ENCODE assay signal across 8 cellular contexts in the genomic region with DNA sequence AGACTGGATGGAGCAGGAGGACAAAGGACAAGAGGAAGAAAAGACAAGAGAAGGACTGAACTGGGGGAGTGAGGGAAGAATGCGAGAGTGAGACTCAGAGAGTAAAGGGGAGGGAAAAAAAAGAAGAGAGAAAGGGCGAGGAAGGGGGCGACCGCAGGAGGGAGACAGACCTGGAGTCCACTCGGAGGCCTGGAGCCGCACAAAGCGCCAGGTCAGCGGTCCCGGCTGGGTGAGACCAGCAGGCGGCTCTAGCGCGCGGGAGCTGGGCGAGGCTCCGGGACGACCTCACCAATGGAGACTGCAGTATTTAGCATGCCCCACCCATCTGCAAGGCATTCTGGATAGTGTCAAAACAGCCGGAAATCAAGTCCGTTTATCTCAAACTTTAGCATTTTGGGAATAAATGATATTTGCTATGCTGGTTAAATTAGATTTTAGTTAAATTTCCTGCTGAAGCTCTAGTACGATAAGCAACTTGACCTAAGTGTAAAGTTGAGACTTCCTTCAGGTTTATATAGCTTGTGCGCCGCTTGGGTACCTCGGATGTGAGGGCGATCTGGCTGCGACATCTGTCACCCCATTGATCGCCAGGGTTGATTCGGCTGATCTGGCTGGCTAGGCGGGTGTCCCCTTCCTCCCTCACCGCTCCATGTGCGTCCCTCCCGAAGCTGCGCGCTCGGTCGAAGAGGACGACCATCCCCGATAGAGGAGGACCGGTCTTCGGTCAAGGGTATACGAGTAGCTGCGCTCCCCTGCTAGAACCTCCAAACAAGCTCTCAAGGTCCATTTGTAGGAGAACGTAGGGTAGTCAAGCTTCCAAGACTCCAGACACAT. TPM values are rescaled to one million over a fixed set of nuclear protein-coding genes. Genes with fewer than 3 reads are reported as not detected.
DNase-seq lines count a peak whose midpoint lies in the region; ATAC-seq and TF ChIP-seq lines count a peak whose summit lies in the region.
"Not testable (repeated sequence)": the region's sequence is repeated elsewhere in the genome, so short reads cannot be mapped to it uniquely, and the experiment has no call there.

A gene with protein sequence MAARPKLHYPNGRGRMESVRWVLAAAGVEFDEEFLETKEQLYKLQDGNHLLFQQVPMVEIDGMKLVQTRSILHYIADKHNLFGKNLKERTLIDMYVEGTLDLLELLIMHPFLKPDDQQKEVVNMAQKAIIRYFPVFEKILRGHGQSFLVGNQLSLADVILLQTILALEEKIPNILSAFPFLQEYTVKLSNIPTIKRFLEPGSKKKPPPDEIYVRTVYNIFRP (minus strand): TSS at position 206 of the 834 bp plus-strand sequence. CDS start 1,041 bp downstream, outside the sequence.

- H3K27me3 ChIP-seq in osteoblast (ENCODE audit: insufficient read depth, low read length); thoracic aorta (replicated peaks; ENCODE audit: insufficient read depth): not testable (repeated sequence)

- H3K4me1 Mint-ChIP-seq in activated naive CD8-positive, alpha-beta T cell treated with anti-CD3 and anti-CD28 coated beads for 36 hours = peaks cover 25% of the 10 kb centered on the region
- not testable (repeated sequence) for H3K4me1 Mint-ChIP-seq in glutamatergic neuron (ENCODE audit: low read depth, unreplicated experiment)

- peak within 1 kb of the TSS; percentile 81 for H3K4me3 Mint-ChIP-seq in activated naive CD8-positive, alpha-beta T cell treated with anti-CD3 and anti-CD28 coated beads for 36 hours
- H3K4me3 Mint-ChIP-seq in glutamatergic neuron (ENCODE audit: unreplicated experiment) = peak within 1 kb of the TSS; percentile 96

- peak within 1 kb of the TSS; percentile 89 for H2AFZ ChIP-seq in osteoblast (ENCODE audit: low read length)

- not testable (repeated sequence) for H4K20me1 ChIP-seq in osteoblast (ENCODE audit: insufficient read depth, low read length)

- peaks cover 12% of the 10 kb centered on the region for H3K79me2 ChIP-seq in osteoblast (ENCODE audit: insufficient read depth, low read length)

- ATAC-seq in HG02610 (IDR thresholded peaks at IDR 0.05; ENCODE audit: unreplicated experiment) (peak; percentile 97), SK-N-SH treated with all-trans-retinoic acid at 6 μM for 48 hours (peak; percentile 98), thoracic aorta (ENCODE audit: insufficient number of reproducible peaks, low FRiP score, low read depth) (peak; percentile 97)

- peaks cover 12% of the 10 kb centered on the region for H3K27me3 Mint-ChIP-seq in activated naive CD8-positive, alpha-beta T cell treated with anti-CD3 and anti-CD28 coated beads for 36 hours
- H3K27me3 Mint-ChIP-seq in glutamatergic neuron (ENCODE audit: unreplicated experiment) = peaks cover 22% of the 10 kb centered on the region

- H3K27ac ChIP-seq in osteoblast (ENCODE audit: low read depth, low read length) (peak within 1 kb of the TSS; percentile 95), thoracic aorta (peak within 1 kb of the TSS; percentile 93 to 96)

- H3K4me2 ChIP-seq in osteoblast (ENCODE audit: insufficient read depth, low read length) = peak within 1 kb of the TSS; percentile 92

- DNase-seq in NCI-H1092 (lab: John Stamatoyannopoulos, UW) (peak; percentile 95), glutamatergic neuron (peak; percentile 98), osteoblast (ENCODE audit: insufficient read length, low spot score, missing footprints) (peak; percentile 96), thoracic aorta (ENCODE audit: low spot score) (peak; percentile 89)
- peak; percentile 88 for DNase-seq in activated naive CD8-positive, alpha-beta T cell treated with anti-CD3 and anti-CD28 coated beads for 36 hours

- not testable (repeated sequence) for H3K9me3 Mint-ChIP-seq in activated naive CD8-positive, alpha-beta T cell treated with anti-CD3 and anti-CD28 coated beads for 36 hours
- H3K9me3 Mint-ChIP-seq in glutamatergic neuron (ENCODE audit: unreplicated experiment) = peaks cover 29% of the 10 kb centered on the region

- not testable (repeated sequence) for H3K36me3 ChIP-seq in osteoblast (ENCODE audit: insufficient read depth, low read length); thoracic aorta

- TF ChIP-seq CTCF in glutamatergic neuron (IDR thresholded peaks at IDR 0.05; ENCODE audit: partially characterized antibody, unreplicated experiment) = peak; percentile 47
- peak; percentile 80 for TF ChIP-seq CTCF in osteoblast (IDR thresholded peaks at IDR 0.05; ENCODE audit: extremely low read depth, low read depth, low read length)
- TF ChIP-seq CTCF in thoracic aorta (IDR thresholded peaks at IDR 0.05) = peak; percentile 74

- peak within 1 kb of the TSS; percentile 97 for H3K27ac Mint-ChIP-seq in activated naive CD8-positive, alpha-beta T cell treated with anti-CD3 and anti-CD28 coated beads for 36 hours
- H3K27ac Mint-ChIP-seq in glutamatergic neuron (ENCODE audit: unreplicated experiment) = peak within 1 kb of the TSS; percentile 99

- H3K4me1 ChIP-seq in osteoblast (ENCODE audit: insufficient read depth, low read length) (peaks cover 24% of the 10 kb centered on the region), thoracic aorta (ENCODE audit: control insufficient read depth in 1 of 2, low read depth in 2 of 2) (peaks cover 6 to 43% of the 10 kb centered on the region in 2 donors)

- not testable (repeated sequence) for H3K36me3 Mint-ChIP-seq in activated naive CD8-positive, alpha-beta T cell treated with anti-CD3 and anti-CD28 coated beads for 36 hours; glutamatergic neuron (ENCODE audit: unreplicated experiment)

- peak within 1 kb of the TSS; percentile 77 for H3K4me3 ChIP-seq in GM08714 (ENCODE audit: low read length)
- peak within 1 kb of the TSS; percentile 85 for H3K4me3 ChIP-seq in osteoblast (ENCODE audit: insufficient read depth, low read length)
- peak within 1 kb of the TSS; percentile 76 for H3K4me3 ChIP-seq in thoracic aorta

- H3K9me3 ChIP-seq in osteoblast (ENCODE audit: low read depth, low read length); thoracic aorta: not testable (repeated sequence)

TF ChIP-seq in SK-N-SH treated with all-trans-retinoic acid at 6 μM for 48 hours, 23 proteins besides CTCF, POLR2A, EP300 and RAD21 (continues in another document):
- peak; percentile 72 for TF ChIP-seq ZNF70 (CRISPR knock-in tag; IDR thresholded peaks at IDR 0.05)
- TF ChIP-seq TCF4 (CRISPR knock-in tag; IDR thresholded peaks at IDR 0.05; ENCODE audit: borderline replicate concordance) = peak; percentile 61
- peak; percentile 79; the same call in 1 of the 2 replicates for TF ChIP-seq RARB (CRISPR knock-in tag; IDR thresholded peaks at IDR 0.05)
- peak; percentile 77; the same call in 1 of the 2 replicates for TF ChIP-seq ZNF565 (CRISPR knock-in tag; conservative IDR thresholded peaks at IDR 0.05; ENCODE audit: low read depth)
- TF ChIP-seq ZFP3 (CRISPR knock-in tag; IDR thresholded peaks at IDR 0.05) = peak; percentile 80
- TF ChIP-seq, protein P1, sequence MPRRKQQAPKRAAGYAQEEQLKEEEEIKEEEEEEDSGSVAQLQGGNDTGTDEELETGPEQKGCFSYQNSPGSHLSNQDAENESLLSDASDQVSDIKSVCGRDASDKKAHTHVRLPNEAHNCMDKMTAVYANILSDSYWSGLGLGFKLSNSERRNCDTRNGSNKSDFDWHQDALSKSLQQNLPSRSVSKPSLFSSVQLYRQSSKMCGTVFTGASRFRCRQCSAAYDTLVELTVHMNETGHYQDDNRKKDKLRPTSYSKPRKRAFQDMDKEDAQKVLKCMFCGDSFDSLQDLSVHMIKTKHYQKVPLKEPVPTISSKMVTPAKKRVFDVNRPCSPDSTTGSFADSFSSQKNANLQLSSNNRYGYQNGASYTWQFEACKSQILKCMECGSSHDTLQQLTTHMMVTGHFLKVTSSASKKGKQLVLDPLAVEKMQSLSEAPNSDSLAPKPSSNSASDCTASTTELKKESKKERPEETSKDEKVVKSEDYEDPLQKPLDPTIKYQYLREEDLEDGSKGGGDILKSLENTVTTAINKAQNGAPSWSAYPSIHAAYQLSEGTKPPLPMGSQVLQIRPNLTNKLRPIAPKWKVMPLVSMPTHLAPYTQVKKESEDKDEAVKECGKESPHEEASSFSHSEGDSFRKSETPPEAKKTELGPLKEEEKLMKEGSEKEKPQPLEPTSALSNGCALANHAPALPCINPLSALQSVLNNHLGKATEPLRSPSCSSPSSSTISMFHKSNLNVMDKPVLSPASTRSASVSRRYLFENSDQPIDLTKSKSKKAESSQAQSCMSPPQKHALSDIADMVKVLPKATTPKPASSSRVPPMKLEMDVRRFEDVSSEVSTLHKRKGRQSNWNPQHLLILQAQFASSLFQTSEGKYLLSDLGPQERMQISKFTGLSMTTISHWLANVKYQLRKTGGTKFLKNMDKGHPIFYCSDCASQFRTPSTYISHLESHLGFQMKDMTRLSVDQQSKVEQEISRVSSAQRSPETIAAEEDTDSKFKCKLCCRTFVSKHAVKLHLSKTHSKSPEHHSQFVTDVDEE (CRISPR knock-in tag; IDR thresholded peaks at IDR 0.05) = peak; percentile 87
- peak; percentile 84 for TF ChIP-seq TOX (CRISPR knock-in tag; IDR thresholded peaks at IDR 0.05; ENCODE audit: borderline replicate concordance)
- TF ChIP-seq, protein P2, sequence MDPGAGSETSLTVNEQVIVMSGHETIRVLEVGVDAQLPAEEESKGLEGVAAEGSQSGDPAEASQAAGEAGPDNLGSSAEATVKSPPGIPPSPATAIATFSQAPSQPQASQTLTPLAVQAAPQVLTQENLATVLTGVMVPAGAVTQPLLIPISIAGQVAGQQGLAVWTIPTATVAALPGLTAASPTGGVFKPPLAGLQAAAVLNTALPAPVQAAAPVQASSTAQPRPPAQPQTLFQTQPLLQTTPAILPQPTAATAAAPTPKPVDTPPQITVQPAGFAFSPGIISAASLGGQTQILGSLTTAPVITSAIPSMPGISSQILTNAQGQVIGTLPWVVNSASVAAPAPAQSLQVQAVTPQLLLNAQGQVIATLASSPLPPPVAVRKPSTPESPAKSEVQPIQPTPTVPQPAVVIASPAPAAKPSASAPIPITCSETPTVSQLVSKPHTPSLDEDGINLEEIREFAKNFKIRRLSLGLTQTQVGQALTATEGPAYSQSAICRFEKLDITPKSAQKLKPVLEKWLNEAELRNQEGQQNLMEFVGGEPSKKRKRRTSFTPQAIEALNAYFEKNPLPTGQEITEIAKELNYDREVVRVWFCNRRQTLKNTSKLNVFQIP (CRISPR knock-in tag; IDR thresholded peaks at IDR 0.05; ENCODE audit: borderline replicate concordance, low read depth) = peak; percentile 91; the same call in 1 of the 2 replicates
- TF ChIP-seq CSDC2 (CRISPR knock-in tag; IDR thresholded peaks at IDR 0.05) = peak; percentile 95; the same call in 1 of the 2 replicates
- TF ChIP-seq ZNF8 (CRISPR knock-in tag; IDR thresholded peaks at IDR 0.05) = peak; percentile 71
- TF ChIP-seq GLIS3 (CRISPR knock-in tag; IDR thresholded peaks at IDR 0.05) = peak; percentile 98
- TF ChIP-seq ESRRG (CRISPR knock-in tag; IDR thresholded peaks at IDR 0.05) = peak; percentile 94
- TF ChIP-seq SNAI2 (CRISPR knock-in tag; IDR thresholded peaks at IDR 0.05) = peak; percentile 87

RNA-seq across cellular contexts. Expression of the gene that starts here (rescaled TPM):
- 1 to 10 TPM; 8.4 to 8.5 TPM for total RNA-seq in activated naive CD8-positive, alpha-beta T cell treated with anti-CD3 and anti-CD28 coated beads for 36 hours
- total RNA-seq in glutamatergic neuron (ENCODE audit: unreplicated experiment) (81.1 TPM), osteoblast (33.3 and 36.2 TPM in 2 replicates), thoracic aorta (10 to 100 TPM; 18.1 to 19.4 TPM)

Comparison
In these comparisons a context has a peak if more than half of its experiments do, and no peak if none do; other contexts are left out.
1. Peak in every context shown above with its lines: DNase-seq, ATAC-seq, H3K4me3 ChIP-seq and H3K27ac ChIP-seq.